ENCODE assay signal across 22 cellular contexts in genomic region chr10:92523639-92524038, GRCh38.
"Had no signal": no experiment of that assay in that cellular context is flagged by ENCODE, and none has a peak within 500 bp of the region (broad histone marks: within the 10 kb centered on the region; RNA-seq: fewer than 3 reads in every experiment).

No MANE protein-coding gene starts in this region.

- H3K4me1 Mint-ChIP-seq: IgD-negative memory B cell had no signal

- ATAC-seq: K562, SK-N-SH treated with all-trans-retinoic acid at 6 μM for 48 hours had no signal

- H3K9me3 Mint-ChIP-seq: IgD-negative memory B cell had no signal

- H3K4me3 ChIP-seq: K562 had no signal

- H3K27ac Mint-ChIP-seq: IgD-negative memory B cell had no signal

- H3K27me3 Mint-ChIP-seq: IgD-negative memory B cell had no signal

- FAIRE-seq: HTR-8/SVneo, K562 had no signal

- DNase-seq: Kasumi-1, MM.1S, NCI-H1092 treated with DMSO at 0.1 percent for 48 hours, NCI-H1436, NCI-H187, NCI-H2029, NCI-H2081 treated with DMSO at 0.1 percent for 48 hours, NCI-H2171, NCI-H226, NCI-H446, NCI-H510A, NCI-H524 treated with DMSO at 0.1 percent for 48 hours, NCI-H69, NCI-H774, Right ventricle myocardium superior, RPMI8226, SIG-M5 had no signal

- H3K27ac ChIP-seq: KMS-11 had no signal

- H3K4me3 Mint-ChIP-seq: IgD-negative memory B cell had no signal
